In genomic region chr21:42302794-42303193, GRCh38 we compare ENCODE assay signal across 19 cellular contexts. TPM values are rescaled to one million over a fixed set of nuclear protein-coding genes. Genes with fewer than 3 reads are reported as not detected.
DNase-seq lines count a peak whose midpoint lies in the region; ATAC-seq, FAIRE-seq and TF ChIP-seq lines count a peak whose summit lies in the region.
"Had no signal": no experiment of that assay in that cellular context is flagged by ENCODE, and none has a peak within 500 bp of the region (broad histone marks: within the 10 kb centered on the region; RNA-seq: fewer than 3 reads in every experiment).

No MANE protein-coding gene starts in this region.

- no peak for TF ChIP-seq CTCF in esophagus squamous epithelium (IDR thresholded peaks at IDR 0.05)

- no peak for TF ChIP-seq POLR2A in esophagus squamous epithelium (IDR thresholded peaks at IDR 0.05)

- peaks cover 0 to 16% (median 6%) of the 10 kb centered on the region in 3 donors for H3K4me1 ChIP-seq in esophagus squamous epithelium
- peaks cover 2 to 57% (median 27%) of the 10 kb centered on the region in 5 donors for H3K4me1 ChIP-seq in subcutaneous abdominal adipose tissue (ENCODE audit: control insufficient read depth in 5 of 5, insufficient read depth in 5 of 5, low read length in 5 of 5)
- H3K4me1 ChIP-seq: Peyer's patch had no signal

- intact Hi-C loops in cardiac septum (cut with DNase I) (loop anchor here (5.0 to 10.0 kb wide), 2 partner anchors 78 to 150 kb away; no protein-coding TSS in a partner anchor), Right ventricle myocardium superior (cut with DNase I) (no loop called here), esophagus squamous epithelium (cut with DNase I) (no loop called here)

- H3K36me3 ChIP-seq in esophagus squamous epithelium (no peaks in the 10 kb centered on the region), subcutaneous abdominal adipose tissue (ENCODE audit: control insufficient read depth in 5 of 5, insufficient read depth in 5 of 5, low read length in 5 of 5) (peaks cover 0 to under 1% (median 0%) of the 10 kb centered on the region in 5 donors)
- H3K36me3 ChIP-seq: Peyer's patch, SJCRH30 had no signal

- ATAC-seq in Right ventricle myocardium superior (ENCODE audit: poor library complexity), result no peak

- 58 to 59% methylated on average over 3 to 6 of the region's 7 CpGs for WGBS in esophagus squamous epithelium, 2 donors

- H3K9me3 ChIP-seq in esophagus squamous epithelium (no peaks in the 10 kb centered on the region), subcutaneous abdominal adipose tissue (ENCODE audit: control insufficient read depth in 5 of 5, low read length in 5 of 5) (no peaks in the 10 kb centered on the region)
- H3K9me3 ChIP-seq: BLaER1 treated with 17β-estradiol and CSF1 and Interleukin-3, amounts not matched to agents 10 nM and 100 nM; Peyer's patch; SJCRH30 had no signal

- H3K4me3 ChIP-seq in esophagus squamous epithelium (no peak overlapping the region), subcutaneous abdominal adipose tissue (ENCODE audit: low read depth in 1 of 5, low read length in 5 of 5) (no peak overlapping the region)
- H3K4me3 ChIP-seq: BLaER1 treated with 17β-estradiol and CSF1 and Interleukin-3, amounts not matched to agents 10 nM and 100 nM; Peyer's patch; SJCRH30 had no signal

- peak overlapping the region in 3 of 4 donors; percentile 25 to 67 (median 55) for H3K27ac ChIP-seq in esophagus squamous epithelium
- peak overlapping the region; percentile 74 for H3K27ac ChIP-seq in subcutaneous abdominal adipose tissue (ENCODE audit: low read depth, low read length)
- H3K27ac ChIP-seq: BLaER1 treated with 17β-estradiol and CSF1 and Interleukin-3, amounts not matched to agents 10 nM and 100 nM; Peyer's patch; SJCRH30 had no signal

- H3K27me3 ChIP-seq in esophagus squamous epithelium (peaks cover 0 to 47% (median 0%) of the 10 kb centered on the region in 4 donors), subcutaneous abdominal adipose tissue (ENCODE audit: control insufficient read depth in 5 of 5, insufficient read depth in 4 of 5, low read length in 5 of 5) (peaks cover 3 to 11% (median 7%) of the 10 kb centered on the region in 5 donors)
- H3K27me3 ChIP-seq: BLaER1 treated with 17β-estradiol and CSF1 and Interleukin-3, amounts not matched to agents 10 nM and 100 nM; Peyer's patch had no signal

- DNase-seq in NCI-H1436 (lab: John Stamatoyannopoulos, UW) (peak; percentile 34), NCI-H1436 treated with DMSO at 0.1 percent for 48 hours (lab: John Stamatoyannopoulos, UW) (no peak), cardiac septum (ENCODE audit: low spot score) (peak; percentile 46), Right ventricle myocardium superior (no peak), esophagus squamous epithelium (lab: John Stamatoyannopoulos, UW) (no peak), frontal cortex (ENCODE audit: low spot score in 2 of 2) (no peak)
- no peak for DNase-seq in activated effector memory CD4-positive, alpha-beta T cell treated with anti-CD3 and anti-CD28 coated beads, Interleukin-2, amount 50 U/mL, for 16 hours
- DNase-seq: 8988T, DMS 273 treated with DMSO at 0.1 percent for 48 hours, EL, GOT3, NCI-H1694, NCI-H446, NCI-H774 had no signal

- H3K9ac ChIP-seq in subcutaneous abdominal adipose tissue (ENCODE audit: low read length in 5 of 5), result no peak overlapping the region
- H3K9ac ChIP-seq: BLaER1 treated with 17β-estradiol and CSF1 and Interleukin-3, amounts not matched to agents 10 nM and 100 nM had no signal

- FAIRE-seq in frontal cortex (lab: Jason Lieb, UNC), result no peak
- FAIRE-seq: HTR-8/SVneo had no signal

RNA-seq across cellular contexts. Expression of gene TFF3, which starts 12.4 kb away (rescaled TPM):
- total RNA-seq in cardiac septum, result 4.8 TPM
- 1.00 TPM for total RNA-seq in Right ventricle myocardium superior
- total RNA-seq in esophagus squamous epithelium, result 10 to 100 TPM in 1 of 4 donors, 1 to 10 TPM in 2, not detected in 1; 1.4 to 15.1 (median 7.2) TPM
- total RNA-seq in frontal cortex, result not detected

RNA-seq across cellular contexts. Expression of gene TFF2, which starts 48.0 kb away (rescaled TPM):
- not detected for total RNA-seq in cardiac septum
- not detected for total RNA-seq in Right ventricle myocardium superior
- total RNA-seq in esophagus squamous epithelium, result 1 to 10 TPM in 1 of 4 donors, not detected in 3; 1.7 TPM
- not detected for total RNA-seq in frontal cortex
- total RNA-seq: SJCRH30 had no signal

Comparison
In these comparisons a context has a peak if more than half of its experiments do, and no peak if none do; other contexts are left out.
1. DNase-seq: peak in NCI-H1436 (single experiment) and cardiac septum (single experiment); none in NCI-H1436 treated with DMSO at 0.1 percent for 48 hours (single experiment), Right ventricle myocardium superior (single experiment), esophagus squamous epithelium (single experiment), frontal cortex (0 of 2) and activated effector memory CD4-positive, alpha-beta T cell treated with anti-CD3 and anti-CD28 coated beads, Interleukin-2, amount 50 U/mL, for 16 hours (single experiment).